8 cellular contexts compared by ENCODE assay signal in genomic region chr19:44002566-44003460, GRCh38. TPM values are rescaled to one million over a fixed set of nuclear protein-coding genes. Genes with fewer than 3 reads are reported as not detected.
DNase-seq lines count a peak whose midpoint lies in the region; ATAC-seq and TF ChIP-seq lines count a peak whose summit lies in the region.

Gene ZNF230 (plus strand): TSS chr19:44002957. CDS start chr19:44007079, 4,122 bp downstream.

- peaks cover 38% of the 10 kb centered on the region for H3K9me3 Mint-ChIP-seq in activated naive CD8-positive, alpha-beta T cell treated with anti-CD3 and anti-CD28 coated beads for 36 hours
- peaks cover 25% of the 10 kb centered on the region for H3K9me3 Mint-ChIP-seq in osteocyte (ENCODE audit: unreplicated experiment)

- H3K4me1 Mint-ChIP-seq in activated naive CD8-positive, alpha-beta T cell treated with anti-CD3 and anti-CD28 coated beads for 36 hours: peaks cover 16% of the 10 kb centered on the region
- H3K4me1 Mint-ChIP-seq in osteocyte (ENCODE audit: unreplicated experiment): peaks cover 18% of the 10 kb centered on the region

- peak; percentile 91 for ATAC-seq in HG02588 (IDR thresholded peaks at IDR 0.05; ENCODE audit: unreplicated experiment)

- H3K27ac Mint-ChIP-seq in activated naive CD8-positive, alpha-beta T cell treated with anti-CD3 and anti-CD28 coated beads for 36 hours: peak within 1 kb of the TSS; percentile 97
- H3K27ac Mint-ChIP-seq in osteocyte (ENCODE audit: unreplicated experiment): peak within 1 kb of the TSS; percentile 97

- TF ChIP-seq CTCF in GM10266 (IDR thresholded peaks at IDR 0.05; ENCODE audit: control insufficient read depth, insufficient read depth, low read depth, missing control alignments) (no peak), osteocyte (IDR thresholded peaks at IDR 0.05) (no peak), thyroid gland (IDR thresholded peaks at IDR 0.05) (no peak)

- DNase-seq in GM10266 (ENCODE audit: extremely low spot score): peak; percentile 83
- peak; percentile 77 for DNase-seq in NCI-H1048 (lab: John Stamatoyannopoulos, UW)
- peak; percentile 48 for DNase-seq in SKM-1 (lab: John Stamatoyannopoulos, UW; ENCODE audit: unreplicated experiment)
- peak; percentile 83 for DNase-seq in activated naive CD8-positive, alpha-beta T cell treated with anti-CD3 and anti-CD28 coated beads for 36 hours
- peak; percentile 85 to 98 (median 95) for DNase-seq in head of caudate nucleus
- peak; percentile 94 for DNase-seq in osteocyte (ENCODE audit: extremely low spot score, unreplicated experiment)
- DNase-seq in thyroid gland: peak; percentile 90

- H3K9me3 ChIP-seq in thyroid gland: no peaks in the 10 kb centered on the region

- peak within 1 kb of the TSS; percentile 19 to 88 (median 72) for H3K4me3 ChIP-seq in thyroid gland (replicated peaks in 1 of 3)

- peaks cover 0 to 7% of the 10 kb centered on the region in 2 donors for H3K4me1 ChIP-seq in thyroid gland

- peaks cover 50% of the 10 kb centered on the region for H3K36me3 Mint-ChIP-seq in activated naive CD8-positive, alpha-beta T cell treated with anti-CD3 and anti-CD28 coated beads for 36 hours
- peaks cover 26% of the 10 kb centered on the region for H3K36me3 Mint-ChIP-seq in osteocyte (ENCODE audit: unreplicated experiment)

- H3K27me3 Mint-ChIP-seq in activated naive CD8-positive, alpha-beta T cell treated with anti-CD3 and anti-CD28 coated beads for 36 hours: no peaks in the 10 kb centered on the region
- H3K27me3 Mint-ChIP-seq in osteocyte (ENCODE audit: unreplicated experiment): no peaks in the 10 kb centered on the region

- H3K4me3 Mint-ChIP-seq in activated naive CD8-positive, alpha-beta T cell treated with anti-CD3 and anti-CD28 coated beads for 36 hours: peak within 1 kb of the TSS; percentile 98
- peak within 1 kb of the TSS; percentile 99 for H3K4me3 Mint-ChIP-seq in osteocyte (ENCODE audit: unreplicated experiment)

- peak in 1 of 2 donors; percentile 25 for TF ChIP-seq POLR2A in thyroid gland (IDR thresholded peaks at IDR 0.05)

- intact Hi-C loops in head of caudate nucleus (cut with DNase I): loop anchor here (5.0 kb wide), 1 partner anchor 109 kb away; the partner anchor contains the start of gene ZNF225
- intact Hi-C loops in thyroid gland (cut with DNase I): no loop called here

- peaks cover 6 to 9% of the 10 kb centered on the region in 2 donors for H3K36me3 ChIP-seq in thyroid gland

- H3K27ac ChIP-seq in thyroid gland: peak within 1 kb of the TSS in 1 of 3 donors; percentile 21

- WGBS in thyroid gland, 2 donors: 1% methylated on average over 43 to 44 of the region's 48 CpGs

- H3K27me3 ChIP-seq in thyroid gland: no peaks in the 10 kb centered on the region

RNA-seq across cellular contexts. Expression of gene ZNF230, which starts in this region (rescaled TPM):
- 1 to 10 TPM; 2.5 to 3.9 TPM for total RNA-seq in activated naive CD8-positive, alpha-beta T cell treated with anti-CD3 and anti-CD28 coated beads for 36 hours
- 4.1 and 5.3 TPM in 2 replicates for total RNA-seq in osteocyte
- 1 to 10 TPM; 4.6 to 8.0 (median 5.2) TPM for total RNA-seq in thyroid gland
